In the genomic region with DNA sequence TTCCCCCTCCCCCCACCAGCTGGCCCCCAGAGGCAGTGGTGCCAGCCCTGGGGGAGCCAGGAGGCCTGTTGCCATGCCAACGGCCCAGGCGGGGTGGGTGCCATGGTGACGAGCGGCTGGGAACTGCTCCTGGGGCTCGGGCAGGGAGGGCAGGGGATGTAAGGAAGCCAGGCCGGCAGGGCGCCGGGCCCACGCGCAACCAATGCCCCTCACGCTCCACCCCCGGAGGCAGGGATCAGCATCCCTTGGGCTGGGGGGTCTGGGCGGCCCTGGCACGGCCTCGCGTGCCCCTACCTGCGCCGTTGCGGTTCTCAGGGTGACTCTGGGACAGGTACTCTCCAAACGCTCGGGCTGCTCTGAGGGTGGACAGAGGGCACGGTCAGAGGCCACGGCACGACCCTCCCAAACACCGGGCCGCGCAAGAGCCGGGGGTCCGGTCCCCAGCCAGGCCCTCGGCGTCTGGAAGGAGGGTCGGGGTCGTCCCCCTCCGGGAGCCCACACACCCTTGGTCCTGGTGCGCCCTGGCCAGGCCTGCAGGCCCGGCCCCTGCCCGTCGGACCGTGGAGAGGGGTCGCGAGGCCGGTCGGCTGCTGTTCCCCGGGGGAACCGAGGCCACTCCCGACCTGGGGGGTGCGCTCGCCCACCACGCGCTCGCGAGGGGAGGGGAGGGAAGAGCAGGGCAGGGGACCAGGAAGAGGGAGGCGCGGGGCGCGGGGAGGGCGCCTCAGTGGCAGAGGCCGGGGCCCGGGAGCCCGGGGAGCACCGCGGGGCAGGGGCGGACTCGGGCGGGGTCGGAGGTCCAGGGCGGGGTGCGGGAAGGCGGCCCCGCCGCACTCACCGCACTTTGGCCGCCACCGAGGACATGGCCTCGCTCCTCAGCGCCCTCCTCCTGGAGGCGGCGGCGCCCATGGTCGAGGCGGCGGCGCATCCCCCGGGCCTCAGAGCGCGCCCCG, we compare ENCODE assay signal across 8 cellular contexts. TPM values are rescaled to one million over a fixed set of nuclear protein-coding genes. Genes with fewer than 3 reads are reported as not detected.
DNase-seq lines count a peak whose midpoint lies in the region; ATAC-seq and TF ChIP-seq lines count a peak whose summit lies in the region.

No MANE protein-coding gene starts in this region.

- H3K9ac ChIP-seq in GM23248: peak overlapping the region; percentile 87

- POLR2A ChIA-PET in OCI-LY7 (lab: Charles Lee): no interaction called here

- WGBS in GM23248 (ENCODE audit: low coverage in 1 of 2, low lambda C conversion rate in 2 of 2, missing lambda C conversion rate in 2 of 2), 2 experiments: 12 to 17% methylated on average over 47 to 79 of the region's 87 CpGs

- peak; percentile 6 for ATAC-seq in memory B cell (ENCODE audit: low read depth)

- H3F3A ChIP-seq in GM23248 (ENCODE audit: insufficient read depth): no peaks in the 10 kb centered on the region

- in situ Hi-C loops in GM23248 (cut with MboI): no loop called here

- peak overlapping the region; percentile 87 for H3K4me2 ChIP-seq in GM23248 (ENCODE audit: unreplicated experiment)
- H3K4me2 ChIP-seq in OCI-LY7 (ENCODE audit: low read length): peak overlapping the region; percentile 93

- H3K9me2 ChIP-seq in GM23248 (ENCODE audit: insufficient read depth) (no peaks in the 10 kb centered on the region), OCI-LY7 (ENCODE audit: insufficient read depth, low read length) (no peaks in the 10 kb centered on the region)

- intact Hi-C loops in OCI-LY7 (cut with micrococcal nuclease; ENCODE audit: unreplicated experiment) (no loop called here), dorsolateral prefrontal cortex (cut with DNase I) (no loop called here), tibial artery (cut with DNase I; ENCODE audit: low total_unique reads) (no loop called here)

- no peaks in the 10 kb centered on the region for H3K36me3 ChIP-seq in GM23248 (ENCODE audit: low read depth)
- no peaks in the 10 kb centered on the region for H3K36me3 ChIP-seq in OCI-LY7 (ENCODE audit: insufficient read depth, low read length)
- H3K36me3 ChIP-seq in tibial artery: peaks cover 6 to 43% (median 23%) of the 10 kb centered on the region in 3 donors

- H3K27me3 ChIP-seq in GM23248 (replicated peaks; ENCODE audit: insufficient read depth) (no peaks in the 10 kb centered on the region), dorsolateral prefrontal cortex (no peaks in the 10 kb centered on the region), tibial artery (no peaks in the 10 kb centered on the region)

- DNase-seq in ELR (ENCODE audit: low read depth): peak; percentile 46
- peak; percentile 63 for DNase-seq in GM23248
- no peak for DNase-seq in OCI-LY7 (ENCODE audit: low spot score)
- peak; percentile 42 to 85 (median 78) for DNase-seq in dorsolateral prefrontal cortex
- no peak for DNase-seq in memory B cell (ENCODE audit: low spot score in 2 of 2)
- peak; percentile 33 to 80 for DNase-seq in tibial artery
- no peak for DNase-seq in DMS114 treated with DMSO at 0.1 percent for 48 hours (lab: John Stamatoyannopoulos, UW; ENCODE audit: unreplicated experiment)
- DNase-seq in kidney glomerular epithelial cell (lab: John Stamatoyannopoulos, UW): no peak

- H3K4me3 ChIP-seq in GM23248 (peak overlapping the region; percentile 83), OCI-LY7 (ENCODE audit: low read depth, low read length, poor library complexity, severe bottlenecking) (peak overlapping the region; percentile 77), dorsolateral prefrontal cortex (peak overlapping the region; percentile 50 to 96 (median 78)), tibial artery (peak overlapping the region; percentile 75 to 95)

- no peak for TF ChIP-seq CTCF in OCI-LY7 (conservative IDR thresholded peaks at IDR 0.05; ENCODE audit: low read length)
- no peak for TF ChIP-seq CTCF in dorsolateral prefrontal cortex (IDR thresholded peaks at IDR 0.05 in 54 of 56, conservative IDR thresholded peaks at IDR 0.05 in 2 of 56; ENCODE audit: low read depth in 1 of 56, partially characterized antibody in 56 of 56)
- no peak for TF ChIP-seq CTCF in tibial artery (IDR thresholded peaks at IDR 0.05)

- H3K27ac ChIP-seq in GM23248: no peak overlapping the region
- no peak overlapping the region for H3K27ac ChIP-seq in OCI-LY7 (ENCODE audit: low read depth, low read length, poor library complexity, severe bottlenecking)
- peak overlapping the region in 55 of 59 donors; percentile 16 to 95 (median 74) for H3K27ac ChIP-seq in dorsolateral prefrontal cortex
- peak overlapping the region; percentile 85 to 86 for H3K27ac ChIP-seq in tibial artery

- H3K79me2 ChIP-seq in GM23248 (ENCODE audit: insufficient read depth) (no peaks in the 10 kb centered on the region), OCI-LY7 (ENCODE audit: insufficient read depth, low read depth, low read length) (no peaks in the 10 kb centered on the region)

- H3K27me3 Mint-ChIP-seq in memory B cell: no peaks in the 10 kb centered on the region

- H3K4me3 Mint-ChIP-seq in memory B cell: peak overlapping the region; percentile 64

- peaks cover 3% of the 10 kb centered on the region for H3K36me3 Mint-ChIP-seq in memory B cell

- no TSS peak for BruUV-seq in OCI-LY7 (replicated peaks; lab: Mats Ljungman, UMichigan)

- H2AFZ ChIP-seq in GM23248 (peak overlapping the region; percentile 66), OCI-LY7 (ENCODE audit: low read length) (no peak overlapping the region)

- H4K20me1 ChIP-seq in GM23248 (ENCODE audit: insufficient read depth) (no peaks in the 10 kb centered on the region), OCI-LY7 (ENCODE audit: insufficient read depth, low read length) (no peaks in the 10 kb centered on the region)

- H3K4me1 ChIP-seq in GM23248 (ENCODE audit: insufficient read depth) (peaks cover 6% of the 10 kb centered on the region; the same call in 1 of the 2 replicates), OCI-LY7 (ENCODE audit: insufficient read depth, low read length, poor library complexity, severe bottlenecking) (peaks cover 44% of the 10 kb centered on the region), tibial artery (peaks cover 6 to 60% (median 57%) of the 10 kb centered on the region in 4 donors)

- CTCF ChIA-PET in OCI-LY7 (lab: Charles Lee; ENCODE audit: unreplicated experiment): no interaction called here

- no peak overlapping the region for H3K27ac Mint-ChIP-seq in memory B cell

- H3K4me1 Mint-ChIP-seq in memory B cell: peaks cover 8% of the 10 kb centered on the region

- H3K9me3 ChIP-seq in GM23248 (ENCODE audit: low read depth) (no peaks in the 10 kb centered on the region), OCI-LY7 (ENCODE audit: low read length) (no peaks in the 10 kb centered on the region), tibial artery (no peaks in the 10 kb centered on the region)

- no peaks in the 10 kb centered on the region for H3K9me3 Mint-ChIP-seq in memory B cell

RNA-seq across cellular contexts. Expression of gene NSMF, which starts 0.7 kb away (rescaled TPM):
- total RNA-seq in GM23248 (2014; rRNA removed; shearing (Covaris generic)): 28.8 and 29.1 TPM in 2 replicates
- 13.5 and 13.7 TPM in 2 replicates for polyA plus RNA-seq in GM23248 (2016; fragmentation: Nextera tagmentation; extraction: Ambion mirVana)
- total RNA-seq in OCI-LY7 (2014; rRNA removed; shearing (Covaris generic)): 15.8 and 20.3 TPM in 2 replicates
- total RNA-seq in OCI-LY7 (2022) (29.0 and 29.8 TPM in 2 replicates), dorsolateral prefrontal cortex (100 to 1,000 TPM; 113 to 445 (median 234) TPM)

RNA-seq across cellular contexts. Expression of gene ENTPD8, which starts 17.3 kb away (rescaled TPM):
- total RNA-seq in GM23248 (2014; rRNA removed; shearing (Covaris generic)): not detected in 2 replicates
- polyA plus RNA-seq in GM23248 (2016; fragmentation: Nextera tagmentation; extraction: Ambion mirVana): not detected in 2 replicates
- not detected in 2 replicates for total RNA-seq in OCI-LY7 (2014; rRNA removed; shearing (Covaris generic))
- total RNA-seq in OCI-LY7 (2022): not detected in 2 replicates
- under 1 TPM in 5 of 120 experiments, not detected in 115; 0.18 to 0.43 (median 0.25) TPM for total RNA-seq in dorsolateral prefrontal cortex

RNA-seq across cellular contexts. Expression of gene NOXA1, which starts 35.3 kb away (rescaled TPM):
- 0.32 TPM in 1 of 2 replicates, not detected in the other for total RNA-seq in GM23248 (2014; rRNA removed; shearing (Covaris generic))
- 0.15 and 0.39 TPM in 2 replicates for polyA plus RNA-seq in GM23248 (2016; fragmentation: Nextera tagmentation; extraction: Ambion mirVana)
- total RNA-seq in OCI-LY7 (2014; rRNA removed; shearing (Covaris generic)): not detected in 2 replicates
- total RNA-seq in OCI-LY7 (2022) (not detected in 2 replicates), dorsolateral prefrontal cortex (10 to 100 TPM in 110 of 120 experiments, 1 to 10 TPM in 10; 7.0 to 34.3 (median 16.0) TPM)

RNA-seq across cellular contexts. Expression of gene EXD3, which starts 35.5 kb away (rescaled TPM):
- 11.6 and 17.1 TPM in 2 replicates for total RNA-seq in GM23248 (2014; rRNA removed; shearing (Covaris generic))
- 8.7 and 10.1 TPM in 2 replicates for polyA plus RNA-seq in GM23248 (2016; fragmentation: Nextera tagmentation; extraction: Ambion mirVana)
- total RNA-seq in OCI-LY7 (2014; rRNA removed; shearing (Covaris generic)): 14.2 and 27.0 TPM in 2 replicates
- total RNA-seq in OCI-LY7 (2022): 20.8 and 27.0 TPM in 2 replicates
- total RNA-seq in dorsolateral prefrontal cortex: 10 to 100 TPM; 22.2 to 94.1 (median 36.5) TPM

Comparison
In these comparisons a context has a peak if more than half of its experiments do, and no peak if none do; other contexts are left out.
1. DNase-seq: peak in ELR (single experiment), GM23248 (single experiment), dorsolateral prefrontal cortex (10 of 10) and tibial artery (2 of 2); none in OCI-LY7 (single experiment), memory B cell (0 of 2), DMS114 treated with DMSO at 0.1 percent for 48 hours (single experiment) and kidney glomerular epithelial cell (single experiment).
2. H3K27ac ChIP-seq: peak in dorsolateral prefrontal cortex (55 of 59) and tibial artery (2 of 2); none in GM23248 (single experiment) and OCI-LY7 (single experiment).
3. Peak in every context shown above with its lines, with median percentiles within 50 percentile points of each other: H3K4me3 ChIP-seq.